ENCODE assay signal across 1 cellular context in genomic region chr2:109066917-109067828, GRCh38.
TF ChIP-seq lines count a peak whose summit lies in the region.

No MANE protein-coding gene starts in this region.

TF ChIP-seq in HCT116, 20 proteins besides CTCF, POLR2A, EP300 and RAD21 (continued from another document):
- TF ChIP-seq YY1 (IDR thresholded peaks at IDR 0.05; ENCODE audit: extremely low read depth, insufficient replicate concordance, low read depth, low read length) (no peak), CBX3 (IDR thresholded peaks at IDR 0.05; ENCODE audit: low read depth) (no peak), EZH2phosphoT487 (IDR thresholded peaks at IDR 0.05; ENCODE audit: borderline replicate concordance) (no peak), ELF1 (IDR thresholded peaks at IDR 0.05; ENCODE audit: borderline replicate concordance, low read depth) (no peak), SRF (IDR thresholded peaks at IDR 0.05; ENCODE audit: low read depth) (no peak), ZFX (IDR thresholded peaks at IDR 0.05) (no peak), EZH2 (IDR thresholded peaks at IDR 0.05) (no peak), FOSL1 (IDR thresholded peaks at IDR 0.05; ENCODE audit: low read depth) (no peak), ZNF274 (IDR thresholded peaks at IDR 0.05; ENCODE audit: low read depth, low read length) (no peak), SIN3A (IDR thresholded peaks at IDR 0.05; ENCODE audit: low read depth) (no peak), TCF7L2 (IDR thresholded peaks at IDR 0.05; ENCODE audit: borderline replicate concordance, extremely low read depth, insufficient read depth, insufficient read length) (no peak), SP1 (IDR thresholded peaks at IDR 0.05; ENCODE audit: low read depth) (no peak), ATF3 (IDR thresholded peaks at IDR 0.05) (no peak)
- TF ChIP-seq, protein P1, sequence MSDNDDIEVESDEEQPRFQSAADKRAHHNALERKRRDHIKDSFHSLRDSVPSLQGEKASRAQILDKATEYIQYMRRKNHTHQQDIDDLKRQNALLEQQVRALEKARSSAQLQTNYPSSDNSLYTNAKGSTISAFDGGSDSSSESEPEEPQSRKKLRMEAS (IDR thresholded peaks at IDR 0.05) = no peak
- TF ChIP-seq, protein P2, sequence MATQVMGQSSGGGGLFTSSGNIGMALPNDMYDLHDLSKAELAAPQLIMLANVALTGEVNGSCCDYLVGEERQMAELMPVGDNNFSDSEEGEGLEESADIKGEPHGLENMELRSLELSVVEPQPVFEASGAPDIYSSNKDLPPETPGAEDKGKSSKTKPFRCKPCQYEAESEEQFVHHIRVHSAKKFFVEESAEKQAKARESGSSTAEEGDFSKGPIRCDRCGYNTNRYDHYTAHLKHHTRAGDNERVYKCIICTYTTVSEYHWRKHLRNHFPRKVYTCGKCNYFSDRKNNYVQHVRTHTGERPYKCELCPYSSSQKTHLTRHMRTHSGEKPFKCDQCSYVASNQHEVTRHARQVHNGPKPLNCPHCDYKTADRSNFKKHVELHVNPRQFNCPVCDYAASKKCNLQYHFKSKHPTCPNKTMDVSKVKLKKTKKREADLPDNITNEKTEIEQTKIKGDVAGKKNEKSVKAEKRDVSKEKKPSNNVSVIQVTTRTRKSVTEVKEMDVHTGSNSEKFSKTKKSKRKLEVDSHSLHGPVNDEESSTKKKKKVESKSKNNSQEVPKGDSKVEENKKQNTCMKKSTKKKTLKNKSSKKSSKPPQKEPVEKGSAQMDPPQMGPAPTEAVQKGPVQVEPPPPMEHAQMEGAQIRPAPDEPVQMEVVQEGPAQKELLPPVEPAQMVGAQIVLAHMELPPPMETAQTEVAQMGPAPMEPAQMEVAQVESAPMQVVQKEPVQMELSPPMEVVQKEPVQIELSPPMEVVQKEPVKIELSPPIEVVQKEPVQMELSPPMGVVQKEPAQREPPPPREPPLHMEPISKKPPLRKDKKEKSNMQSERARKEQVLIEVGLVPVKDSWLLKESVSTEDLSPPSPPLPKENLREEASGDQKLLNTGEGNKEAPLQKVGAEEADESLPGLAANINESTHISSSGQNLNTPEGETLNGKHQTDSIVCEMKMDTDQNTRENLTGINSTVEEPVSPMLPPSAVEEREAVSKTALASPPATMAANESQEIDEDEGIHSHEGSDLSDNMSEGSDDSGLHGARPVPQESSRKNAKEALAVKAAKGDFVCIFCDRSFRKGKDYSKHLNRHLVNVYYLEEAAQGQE (IDR thresholded peaks at IDR 0.05; ENCODE audit: low read depth) = no peak
